8 cellular contexts compared by ENCODE assay signal in genomic region chr5:150413902-150414790, GRCh38. TPM values are rescaled to one million over a fixed set of nuclear protein-coding genes. Genes with fewer than 3 reads are reported as not detected.
DNase-seq lines count a peak whose midpoint lies in the region; ATAC-seq, FAIRE-seq and TF ChIP-seq lines count a peak whose summit lies in the region.
"Not testable (repeated sequence)": the region's sequence is repeated elsewhere in the genome, so short reads cannot be mapped to it uniquely, and the experiment has no call there.
"Had no signal": no experiment of that assay in that cellular context is flagged by ENCODE, and none has a peak within 500 bp of the region (broad histone marks: within the 10 kb centered on the region; RNA-seq: fewer than 3 reads in every experiment).

No MANE protein-coding gene starts in this region.

- TF ChIP-seq EP300 in stomach (IDR thresholded peaks at IDR 0.05), result not testable (repeated sequence)

- H3K36me3 Mint-ChIP-seq in T-helper 17 cell (ENCODE audit: low read depth); activated naive CD4-positive, alpha-beta T cell treated with anti-CD3 and anti-CD28 coated beads, Interleukin-2, amount 50 U/mL, for 24 hours: not testable (repeated sequence)

- FAIRE-seq in GM12891 (lab: Jason Lieb, UNC), result peak; percentile 43

- H3K9me3 ChIP-seq in T-helper 17 cell (ENCODE audit: control insufficient read depth, low read length, poor library complexity, severe bottlenecking); duodenal mucosa (ENCODE audit: control insufficient read depth in 1 of 2, low read length in 2 of 2); left lung; neutrophil; stomach: not testable (repeated sequence)

- not testable (repeated sequence) for H3K9me3 Mint-ChIP-seq in activated naive CD4-positive, alpha-beta T cell treated with anti-CD3 and anti-CD28 coated beads, Interleukin-2, amount 50 U/mL, for 24 hours

- TF ChIP-seq POLR2A in GM12891 (IDR thresholded peaks at IDR 0.05; ENCODE audit: low read depth, low read length); stomach (IDR thresholded peaks at IDR 0.05): not testable (repeated sequence)

- H3K27me3 ChIP-seq in duodenal mucosa (ENCODE audit: control insufficient read depth in 1 of 2, insufficient read depth in 2 of 2, low read length in 2 of 2); left lung; neutrophil; stomach: not testable (repeated sequence)

- H3K4me1 ChIP-seq in duodenal mucosa (ENCODE audit: control insufficient read depth in 1 of 2, insufficient read depth in 2 of 2, low read length in 2 of 2), result peaks cover 9 to 41% of the 10 kb centered on the region in 2 donors
- H3K4me1 ChIP-seq in left lung, result peaks cover 6 to 39% of the 10 kb centered on the region in 2 donors
- H3K4me1 ChIP-seq in neutrophil (ENCODE audit: control insufficient read depth in 1 of 2, insufficient read depth in 1 of 2, low read depth in 1 of 2, low read length in 1 of 2), result peaks cover 38% of the 10 kb centered on the region in 2 experiments
- peaks cover 10 to 41% (median 28%) of the 10 kb centered on the region in 4 donors for H3K4me1 ChIP-seq in stomach

- peak overlapping the region; percentile 97 for H3K27ac Mint-ChIP-seq in T-helper 17 cell
- peak overlapping the region; percentile 62 for H3K27ac Mint-ChIP-seq in activated naive CD4-positive, alpha-beta T cell treated with anti-CD3 and anti-CD28 coated beads, Interleukin-2, amount 50 U/mL, for 24 hours

- H3K4me1 Mint-ChIP-seq in T-helper 17 cell, result peaks cover 29% of the 10 kb centered on the region
- peaks cover 36% of the 10 kb centered on the region for H3K4me1 Mint-ChIP-seq in activated naive CD4-positive, alpha-beta T cell treated with anti-CD3 and anti-CD28 coated beads, Interleukin-2, amount 50 U/mL, for 24 hours

- not testable (repeated sequence) for ATAC-seq in T-helper 17 cell, left lung

- not testable (repeated sequence) for TF ChIP-seq CTCF in left lung (IDR thresholded peaks at IDR 0.05); neutrophil (IDR thresholded peaks at IDR 0.05); stomach (IDR thresholded peaks at IDR 0.05)

- H3K9ac ChIP-seq in duodenal mucosa (ENCODE audit: low read depth in 1 of 2, low read length in 2 of 2), result peak overlapping the region; percentile 86 to 96

- WGBS in stomach, 5 donors, result 90 to 97% (median 94%) methylated on average over 16 of the region's 16 CpGs

- not testable (repeated sequence) for H3K36me3 ChIP-seq in duodenal mucosa (ENCODE audit: control insufficient read depth in 1 of 2, insufficient read depth in 2 of 2, low read length in 2 of 2); left lung; neutrophil; stomach

- DNase-seq in GM12891 (ENCODE audit: insufficient read length, low spot score); T-helper 17 cell; left lung; stomach: not testable (repeated sequence)

- H3K4me3 Mint-ChIP-seq in T-helper 17 cell, result peak overlapping the region; percentile 92
- H3K4me3 Mint-ChIP-seq in activated naive CD4-positive, alpha-beta T cell treated with anti-CD3 and anti-CD28 coated beads, Interleukin-2, amount 50 U/mL, for 24 hours, result not testable (repeated sequence)

- not testable (repeated sequence) for H3K4me3 ChIP-seq in duodenal mucosa (ENCODE audit: low read depth in 1 of 2, low read length in 2 of 2); left lung; neutrophil (ENCODE audit: low read depth in 1 of 2, low read length in 1 of 2); stomach

- intact Hi-C loops in left lung (cut with DNase I); stomach (cut with DNase I; ENCODE audit: low total_unique reads): not testable (repeated sequence)

- not testable (repeated sequence) for H3K27me3 Mint-ChIP-seq in T-helper 17 cell; activated naive CD4-positive, alpha-beta T cell treated with anti-CD3 and anti-CD28 coated beads, Interleukin-2, amount 50 U/mL, for 24 hours

- H3K27ac ChIP-seq in duodenal mucosa (ENCODE audit: low read depth, low read length) (peak overlapping the region; percentile 59), left lung (peak overlapping the region; percentile 92 to 97), neutrophil (peak overlapping the region; percentile 96), stomach (peak overlapping the region in 4 of 5 donors; percentile 83 to 96 (median 88))

RNA-seq across cellular contexts. Expression of gene CD74, which starts 1.4 kb away (rescaled TPM):
- 7,750 TPM for polyA plus RNA-seq in GM12891 (2012; ENCODE audit: low read depth, missing spikeins)
- 100 to 1,000 TPM; 477 to 721 TPM for total RNA-seq in T-helper 17 cell
- total RNA-seq in left lung, result 1,000 to 10,000 TPM; 1,866 to 2,212 TPM
- 1,000 to 10,000 TPM in 1 of 5 donors, 100 to 1,000 TPM in 4; 102 to 1,185 (median 324) TPM for total RNA-seq in stomach
- 100 to 1,000 TPM; 177 to 883 (median 268) TPM for polyA plus RNA-seq in stomach
- total RNA-seq: osteocyte had no signal

RNA-seq across cellular contexts. Expression of gene RPS14, which starts 35.4 kb away (rescaled TPM):
- polyA plus RNA-seq in GM12891 (2012; ENCODE audit: low read depth, missing spikeins), result 5,398 TPM
- 1,000 to 10,000 TPM; 3,455 to 4,953 TPM for total RNA-seq in T-helper 17 cell
- 1,000 to 10,000 TPM; 1,428 to 1,504 TPM for total RNA-seq in left lung
- total RNA-seq in stomach, result 1,000 to 10,000 TPM in 4 of 5 donors, 100 to 1,000 TPM in 1; 899 to 3,971 (median 1,858) TPM
- 1,000 to 10,000 TPM; 4,327 to 6,427 (median 4,820) TPM for polyA plus RNA-seq in stomach

RNA-seq across cellular contexts. Expression of gene TCOF1, which starts 56.6 kb away (rescaled TPM):
- 22.5 TPM for polyA plus RNA-seq in GM12891 (2012; ENCODE audit: low read depth, missing spikeins)
- total RNA-seq in T-helper 17 cell (10 to 100 TPM; 49.2 to 57.3 TPM), left lung (10 to 100 TPM; 21.8 to 32.5 TPM), stomach (10 to 100 TPM; 13.6 to 47.8 (median 36.2) TPM)
- polyA plus RNA-seq in stomach, result 10 to 100 TPM; 11.7 to 74.1 (median 14.0) TPM
